ENCODE assay signal across 9 cellular contexts in genomic region chr11:64842851-64843841, GRCh38. TPM values are rescaled to one million over a fixed set of nuclear protein-coding genes. Genes with fewer than 3 reads are reported as not detected.
A peak's percentile ranks its signal among the peaks of the same experiment; 100 is the strongest.
DNase-seq lines count a peak whose midpoint lies in the region; TF ChIP-seq lines count a peak whose summit lies in the region.
"Had no signal": no experiment of that assay in that cellular context is flagged by ENCODE, and none has a peak within 500 bp of the region (broad histone marks: within the 10 kb centered on the region; RNA-seq: fewer than 3 reads in every experiment).

No MANE protein-coding gene starts in this region.

- H3K27me3 Mint-ChIP-seq in activated CD4-positive, alpha-beta memory T cell treated with anti-CD3 and anti-CD28 coated beads, Interleukin-2, amount 10 ng/mL, durations not matched to agents 7 days and 5 days, result no peaks in the 10 kb centered on the region
- H3K27me3 Mint-ChIP-seq in activated CD4-positive, alpha-beta memory T cell treated with anti-CD3 and anti-CD28 coated beads for 36 hours, result no peaks in the 10 kb centered on the region
- peaks cover 2 to 4% (median 2%) of the 10 kb centered on the region in 3 donors for H3K27me3 Mint-ChIP-seq in immature natural killer cell (ENCODE audit: low read depth in 3 of 3)

- H3K9me3 Mint-ChIP-seq in activated CD4-positive, alpha-beta memory T cell treated with anti-CD3 and anti-CD28 coated beads, Interleukin-2, amount 10 ng/mL, durations not matched to agents 7 days and 5 days, result no peaks in the 10 kb centered on the region
- H3K9me3 Mint-ChIP-seq in activated CD4-positive, alpha-beta memory T cell treated with anti-CD3 and anti-CD28 coated beads for 36 hours, result no peaks in the 10 kb centered on the region
- H3K9me3 Mint-ChIP-seq in immature natural killer cell, result no peaks in the 10 kb centered on the region

- TF ChIP-seq EP300 in transverse colon (IDR thresholded peaks at IDR 0.05; ENCODE audit: low read depth), result peak; percentile 20

- TF ChIP-seq CTCF in transverse colon (IDR thresholded peaks at IDR 0.05), result no peak

- H3K4me1 ChIP-seq in transverse colon, result peaks cover 9 to 29% (median 19%) of the 10 kb centered on the region in 4 donors

- peak; percentile 28 for TF ChIP-seq POLR2A in transverse colon (IDR thresholded peaks at IDR 0.05)

- WGBS in transverse colon (ENCODE audit: low coverage in 1 of 2), 2 donors, result 30 to 56% methylated on average over 2 to 20 of the region's 23 CpGs

- no peaks in the 10 kb centered on the region for H3K9me3 ChIP-seq in transverse colon

- in situ Hi-C loops in transverse colon (cut with MboI; ENCODE audit: low pct_ligation_motif_present in 1 of 4, low pct_unique_long_range_greater_than_20kb in 1 of 4, low sequenced_read_pairs in 3 of 4), result loop anchor here in 1 of 4 donors (10.0 kb wide), 1 partner anchor 52 kb away; no protein-coding TSS in a partner anchor

- H3K4me3 ChIP-seq in transverse colon, result peak overlapping the region in 3 of 4 donors; percentile 44 to 66 (median 64)

- CTCF ChIA-PET in activated CD4-positive, alpha-beta memory T cell treated with anti-CD3 and anti-CD28 coated beads, Interleukin-2, amount 10 ng/mL, durations not matched to agents 7 days and 5 days (lab: Charles Lee), result interaction anchor here (0.7 to 30.8 kb wide), 8 partner anchors 12 to 173 kb away, joined by 3 to 957 read pairs (median 5); partner anchors contain the start of genes EHD1, MEN1 and RASGRP2
- CTCF ChIA-PET in activated CD4-positive, alpha-beta memory T cell treated with anti-CD3 and anti-CD28 coated beads for 36 hours (lab: Charles Lee), result interaction anchor here (1.3 to 29.1 kb wide), 7 partner anchors 9 to 267 kb away, joined by 4 to 1198 read pairs (median 5); partner anchors contain the start of genes ARL2, EHD1 and MAP4K2

- peak overlapping the region; percentile 70 for H3K4me3 Mint-ChIP-seq in activated CD4-positive, alpha-beta memory T cell treated with anti-CD3 and anti-CD28 coated beads, Interleukin-2, amount 10 ng/mL, durations not matched to agents 7 days and 5 days
- H3K4me3 Mint-ChIP-seq in activated CD4-positive, alpha-beta memory T cell treated with anti-CD3 and anti-CD28 coated beads for 36 hours, result no peak overlapping the region
- H3K4me3 Mint-ChIP-seq in immature natural killer cell, result peak overlapping the region; percentile 70 to 90 (median 85)

- H3K36me3 Mint-ChIP-seq in activated CD4-positive, alpha-beta memory T cell treated with anti-CD3 and anti-CD28 coated beads, Interleukin-2, amount 10 ng/mL, durations not matched to agents 7 days and 5 days (ENCODE audit: low read depth), result no peaks in the 10 kb centered on the region
- H3K36me3 Mint-ChIP-seq in activated CD4-positive, alpha-beta memory T cell treated with anti-CD3 and anti-CD28 coated beads for 36 hours, result no peaks in the 10 kb centered on the region
- peaks cover 0 to 3% (median 0%) of the 10 kb centered on the region in 3 donors for H3K36me3 Mint-ChIP-seq in immature natural killer cell

- no peaks in the 10 kb centered on the region for H3K27me3 ChIP-seq in transverse colon

- no peak overlapping the region for H3K27ac Mint-ChIP-seq in activated CD4-positive, alpha-beta memory T cell treated with anti-CD3 and anti-CD28 coated beads, Interleukin-2, amount 10 ng/mL, durations not matched to agents 7 days and 5 days
- no peak overlapping the region for H3K27ac Mint-ChIP-seq in activated CD4-positive, alpha-beta memory T cell treated with anti-CD3 and anti-CD28 coated beads for 36 hours
- peak overlapping the region in 1 of 6 donors; percentile 74 for H3K27ac Mint-ChIP-seq in immature natural killer cell

- peak overlapping the region; percentile 75 to 90 (median 88) for H3K27ac ChIP-seq in transverse colon

- intact Hi-C loops in activated CD4-positive, alpha-beta memory T cell treated with anti-CD3 and anti-CD28 coated beads for 36 hours (cut with micrococcal nuclease), result no loop called here
- intact Hi-C loops in transverse colon (cut with DNase I; ENCODE audit: low total_unique reads), result no loop called here
- intact Hi-C loops in posterior vena cava (cut with DNase I), result no loop called here

- DNase-seq in activated CD4-positive, alpha-beta memory T cell treated with anti-CD3 and anti-CD28 coated beads, Interleukin-2, amount 10 ng/mL, durations not matched to agents 7 days and 5 days, result no peak
- no peak for DNase-seq in activated CD4-positive, alpha-beta memory T cell treated with anti-CD3 and anti-CD28 coated beads for 36 hours
- DNase-seq in SW480 (ENCODE audit: low spot score) (peak; percentile 80), immature natural killer cell (no peak), transverse colon (peak; percentile 87), OCI-M1 (lab: John Stamatoyannopoulos, UW) (no peak), GM03348 (ENCODE audit: low spot score) (no peak), posterior vena cava (ENCODE audit: low spot score) (no peak)
- DNase-seq: HCEC 1CT had no signal

- H3K36me3 ChIP-seq in transverse colon, result no peaks in the 10 kb centered on the region

- POLR2A ChIA-PET in activated CD4-positive, alpha-beta memory T cell treated with anti-CD3 and anti-CD28 coated beads, Interleukin-2, amount 10 ng/mL, durations not matched to agents 7 days and 5 days (lab: Charles Lee), result interaction anchor here (1.2 to 28.1 kb wide), 3 partner anchors 9 to 64 kb away, joined by 3 to 1068 read pairs (median 5); partner anchors contain the start of gene EHD1
- POLR2A ChIA-PET in activated CD4-positive, alpha-beta memory T cell treated with anti-CD3 and anti-CD28 coated beads for 36 hours (lab: Charles Lee), result interaction anchor here (1.1 kb wide), 1 partner anchor 22 kb away, joined by 3 read pairs; no protein-coding TSS in a partner anchor

- peaks cover 20% of the 10 kb centered on the region for H3K4me1 Mint-ChIP-seq in activated CD4-positive, alpha-beta memory T cell treated with anti-CD3 and anti-CD28 coated beads, Interleukin-2, amount 10 ng/mL, durations not matched to agents 7 days and 5 days
- H3K4me1 Mint-ChIP-seq in activated CD4-positive, alpha-beta memory T cell treated with anti-CD3 and anti-CD28 coated beads for 36 hours (ENCODE audit: low read depth), result peaks cover 16% of the 10 kb centered on the region
- H3K4me1 Mint-ChIP-seq in immature natural killer cell, result peaks cover 23 to 27% of the 10 kb centered on the region in 2 donors

RNA-seq across cellular contexts. Expression of gene CDC42BPG, which starts 1.3 kb away (rescaled TPM):
- total RNA-seq in activated CD4-positive, alpha-beta memory T cell treated with anti-CD3 and anti-CD28 coated beads, Interleukin-2, amount 10 ng/mL, durations not matched to agents 7 days and 5 days, result under 1 TPM; 0.65 to 0.70 TPM
- total RNA-seq in activated CD4-positive, alpha-beta memory T cell treated with anti-CD3 and anti-CD28 coated beads for 36 hours, result under 1 TPM; 0.39 to 0.69 TPM
- polyA plus RNA-seq in immature natural killer cell, result under 1 TPM in 2 of 3 donors, not detected in 1; 0.13 to 0.22 TPM
- total RNA-seq in transverse colon (10 to 100 TPM; 32.6 to 82.3 (median 46.9) TPM), posterior vena cava (under 1 TPM; 0.37 to 0.38 TPM)

RNA-seq across cellular contexts. Expression of gene MEN1, which starts 32.8 kb away (rescaled TPM):
- 10 to 100 TPM; 32.5 to 33.4 TPM for total RNA-seq in activated CD4-positive, alpha-beta memory T cell treated with anti-CD3 and anti-CD28 coated beads, Interleukin-2, amount 10 ng/mL, durations not matched to agents 7 days and 5 days
- 10 to 100 TPM; 31.3 to 32.2 TPM for total RNA-seq in activated CD4-positive, alpha-beta memory T cell treated with anti-CD3 and anti-CD28 coated beads for 36 hours
- 10 to 100 TPM; 15.3 to 36.1 (median 27.1) TPM for polyA plus RNA-seq in immature natural killer cell
- total RNA-seq in transverse colon (10 to 100 TPM; 19.5 to 30.3 (median 25.4) TPM), posterior vena cava (1 to 10 TPM; 9.2 to 9.4 TPM)

RNA-seq across cellular contexts. Expression of gene EHD1, which starts 35.3 kb away (rescaled TPM):
- 100 to 1,000 TPM; 138 to 146 TPM for total RNA-seq in activated CD4-positive, alpha-beta memory T cell treated with anti-CD3 and anti-CD28 coated beads, Interleukin-2, amount 10 ng/mL, durations not matched to agents 7 days and 5 days
- 100 to 1,000 TPM; 103 to 113 TPM for total RNA-seq in activated CD4-positive, alpha-beta memory T cell treated with anti-CD3 and anti-CD28 coated beads for 36 hours
- polyA plus RNA-seq in immature natural killer cell, result 100 to 1,000 TPM; 136 to 247 (median 160) TPM
- total RNA-seq in transverse colon (100 to 1,000 TPM in 2 of 4 donors, 10 to 100 TPM in 2; 67.9 to 202 (median 116) TPM), posterior vena cava (100 to 1,000 TPM; 135 to 164 TPM)

RNA-seq across cellular contexts. Expression of gene MAP4K2, which starts 40.1 kb away (rescaled TPM):
- total RNA-seq in activated CD4-positive, alpha-beta memory T cell treated with anti-CD3 and anti-CD28 coated beads, Interleukin-2, amount 10 ng/mL, durations not matched to agents 7 days and 5 days, result 10 to 100 TPM; 95.6 to 98.0 TPM
- total RNA-seq in activated CD4-positive, alpha-beta memory T cell treated with anti-CD3 and anti-CD28 coated beads for 36 hours, result 10 to 100 TPM; 83.3 to 85.8 TPM
- 10 to 100 TPM in 2 of 3 donors, 1 to 10 TPM in 1; 9.2 to 16.4 (median 15.9) TPM for polyA plus RNA-seq in immature natural killer cell
- total RNA-seq in transverse colon, result 100 to 1,000 TPM in 2 of 4 donors, 10 to 100 TPM in 2; 10.1 to 369 (median 90.9) TPM
- total RNA-seq in posterior vena cava, result 10 to 100 TPM; 13.2 to 14.7 TPM

Comparison
In these comparisons a context has a peak if more than half of its experiments do, and no peak if none do; other contexts are left out.
1. DNase-seq: peak in SW480 (single experiment) and transverse colon (single experiment); none in activated CD4-positive, alpha-beta memory T cell treated with anti-CD3 and anti-CD28 coated beads, Interleukin-2, amount 10 ng/mL, durations not matched to agents 7 days and 5 days (single experiment), activated CD4-positive, alpha-beta memory T cell treated with anti-CD3 and anti-CD28 coated beads for 36 hours (single experiment), immature natural killer cell (0 of 3), OCI-M1 (single experiment), GM03348 (single experiment) and posterior vena cava (single experiment).
2. RNA of gene CDC42BPG, which starts 1.3 kb away (total RNA-seq): 32.6 to 82.3 TPM in transverse colon; 0.65 to 0.70 TPM in activated CD4-positive, alpha-beta memory T cell treated with anti-CD3 and anti-CD28 coated beads, Interleukin-2, amount 10 ng/mL, durations not matched to agents 7 days and 5 days, 0.39 to 0.69 TPM in activated CD4-positive, alpha-beta memory T cell treated with anti-CD3 and anti-CD28 coated beads for 36 hours and 0.37 to 0.38 TPM in posterior vena cava; every median in the first group is over 10 times any median in the second.